In the genomic region with DNA sequence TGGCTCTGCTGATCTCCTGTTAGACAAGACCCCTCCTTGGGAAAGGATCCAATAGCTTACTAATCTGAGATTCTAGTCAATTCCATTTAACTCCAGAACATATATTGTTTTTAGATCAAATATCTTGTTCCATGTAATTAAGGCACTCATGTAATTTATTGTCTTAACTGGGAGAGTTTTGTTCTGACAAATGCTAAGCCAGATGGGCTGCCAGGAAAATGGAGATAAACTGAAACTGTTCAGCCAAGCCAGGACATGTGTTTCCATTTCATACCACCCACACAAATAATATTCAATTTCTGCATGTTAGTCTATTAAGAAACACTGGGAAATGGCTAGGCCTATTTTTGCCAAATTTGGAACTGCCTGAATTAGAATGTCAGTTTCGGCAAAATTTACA, we compare ENCODE assay signal across 20 cellular contexts.
A peak's percentile ranks its signal among the peaks of the same experiment; 100 is the strongest.
DNase-seq lines count a peak whose midpoint lies in the region; ATAC-seq, FAIRE-seq and TF ChIP-seq lines count a peak whose summit lies in the region.
"Had no signal": no experiment of that assay in that cellular context is flagged by ENCODE, and none has a peak within 500 bp of the region (broad histone marks: within the 10 kb centered on the region; RNA-seq: fewer than 3 reads in every experiment).

No MANE protein-coding gene starts in this region.

- CTCF ChIA-PET in endothelial cell of umbilical vein (lab: Charles Lee): no interaction called here

- no peaks in the 10 kb centered on the region for H3K9me1 ChIP-seq in endothelial cell of umbilical vein (replicated peaks; ENCODE audit: control insufficient read depth, extremely low read depth, insufficient read depth, low read length)

- no peak overlapping the region for H2AFZ ChIP-seq in endothelial cell of umbilical vein (ENCODE audit: low read depth, low read length)

- H3K36me3 ChIP-seq in endothelial cell of umbilical vein (ENCODE audit: control insufficient read depth in 2 of 2, extremely low read depth in 1 of 2, insufficient read depth in 2 of 2, low read length in 2 of 2): peaks cover 0 to 1% of the 10 kb centered on the region in 2 experiments
- H3K36me3 ChIP-seq in heart right ventricle: no peaks in the 10 kb centered on the region
- H3K36me3 ChIP-seq: Peyer's patch had no signal

- dilution Hi-C loops in endothelial cell of umbilical vein (cut with MboI; ENCODE audit: extremely low pct_ligation_motif_present, low sequenced_read_pairs): no loop called here

- H3K79me2 ChIP-seq in endothelial cell of umbilical vein (ENCODE audit: control insufficient read depth, insufficient read depth, low read length): no peaks in the 10 kb centered on the region

- BruUV-seq in endothelial cell of umbilical vein (replicated peaks; lab: Mats Ljungman, UMichigan): no TSS peak

- H3K4me2 ChIP-seq in endothelial cell of umbilical vein (ENCODE audit: insufficient read depth, low read length): no peak overlapping the region

- H3K9me3 ChIP-seq in endothelial cell of umbilical vein (replicated peaks; ENCODE audit: control insufficient read depth, insufficient read depth, low read length) (no peaks in the 10 kb centered on the region), heart right ventricle (no peaks in the 10 kb centered on the region)
- H3K9me3 ChIP-seq: Peyer's patch had no signal

- H3K4me1 ChIP-seq in endothelial cell of umbilical vein (ENCODE audit: control insufficient read depth, extremely low read depth, insufficient read depth, low read length) (no peaks in the 10 kb centered on the region), heart right ventricle (peaks cover 0 to 51% (median 9%) of the 10 kb centered on the region in 9 donors)
- H3K4me1 ChIP-seq: Peyer's patch had no signal

- no peak for TF ChIP-seq CTCF in endothelial cell of umbilical vein (IDR thresholded peaks at IDR 0.05; ENCODE audit: extremely low read depth in 1 of 2, insufficient read depth in 1 of 2, low read depth in 1 of 2, low read length in 2 of 2)
- no peak for TF ChIP-seq CTCF in heart right ventricle (IDR thresholded peaks at IDR 0.05)

- intact Hi-C loops in endothelial cell of umbilical vein (cut with micrococcal nuclease) (no loop called here), heart right ventricle (cut with DNase I) (no loop called here), sciatic nerve (cut with DNase I) (no loop called here)

- H3K9ac ChIP-seq in endothelial cell of umbilical vein (replicated peaks; ENCODE audit: extremely low read depth, insufficient read depth, low read length): no peak overlapping the region

- WGBS in heart right ventricle, 2 donors: 69 to 73% methylated on average over 1 of the region's 1 CpG

- H3K4me3 ChIP-seq in endothelial cell of umbilical vein (replicated peaks in 1 of 3; ENCODE audit: insufficient read depth in 1 of 3, low read depth in 1 of 3, low read length in 3 of 3) (no peak overlapping the region), heart right ventricle (no peak overlapping the region)
- H3K4me3 ChIP-seq: Peyer's patch had no signal

- TF ChIP-seq POLR2A in endothelial cell of umbilical vein (IDR thresholded peaks at IDR 0.05; ENCODE audit: low read depth, low read length): no peak

- peak in 7 of 8 donors; percentile 22 to 69 (median 60) for ATAC-seq in heart right ventricle
- peak; percentile 65 for ATAC-seq in sciatic nerve

- DNase-seq in DMS 273 (lab: John Stamatoyannopoulos, UW; ENCODE audit: unreplicated experiment): peak; percentile 18
- DNase-seq in DMS 273 treated with DMSO at 0.1 percent for 48 hours (lab: John Stamatoyannopoulos, UW): no peak
- DNase-seq in endothelial cell of umbilical vein (ENCODE audit: low read depth, low spot score): peak; percentile 4
- peak in 1 of 2 donors; percentile 18 for DNase-seq in heart right ventricle
- no peak for DNase-seq in sciatic nerve (ENCODE audit: low spot score)
- no peak for DNase-seq in activated CD4-positive, CD25-positive, alpha-beta regulatory T cell treated with anti-CD3 and anti-CD28 coated beads, Interleukin-2, amount 50 U/mL, for 72 hours
- DNase-seq in NCI-H146 (lab: John Stamatoyannopoulos, UW): no peak
- DNase-seq in NOMO-1 (lab: John Stamatoyannopoulos, UW; ENCODE audit: unreplicated experiment in 2 of 2): no peak
- DNase-seq: DMS153, HFFc6, KBM-7, NCI-H1417 treated with DMSO at 0.1 percent for 48 hours, NCI-H2029 treated with DMSO at 0.1 percent for 48 hours, NCI-H82, Peyer's patch, SHP77 had no signal

- H3K27me3 ChIP-seq in endothelial cell of umbilical vein (ENCODE audit: control insufficient read depth in 2 of 2, insufficient read depth in 2 of 2, low read length in 2 of 2): peaks cover 0 to 2% of the 10 kb centered on the region in 2 experiments
- no peaks in the 10 kb centered on the region for H3K27me3 ChIP-seq in heart right ventricle
- H3K27me3 ChIP-seq: Peyer's patch had no signal

- no peak for FAIRE-seq in endothelial cell of umbilical vein (lab: Jason Lieb, UNC)
- FAIRE-seq: GM19239, H54 had no signal

- POLR2A ChIA-PET in endothelial cell of umbilical vein (lab: Charles Lee): no interaction called here

- H3K27ac ChIP-seq in endothelial cell of umbilical vein (ENCODE audit: insufficient read depth, low read depth, low read length): no peak overlapping the region
- H3K27ac ChIP-seq in heart right ventricle: peak overlapping the region in 6 of 10 donors; percentile 2 to 50 (median 33)
- H3K27ac ChIP-seq: 22Rv1, C4-2B, Peyer's patch had no signal

- H4K20me1 ChIP-seq in endothelial cell of umbilical vein (replicated peaks; ENCODE audit: control insufficient read depth, extremely low read depth, insufficient read depth, low read length): no peaks in the 10 kb centered on the region

TF ChIP-seq in endothelial cell of umbilical vein, 7 proteins besides CTCF, POLR2A, EP300 and RAD21:
- TF ChIP-seq EZH2 (IDR thresholded peaks at IDR 0.05; ENCODE audit: borderline replicate concordance, low read depth, low read length, severe bottlenecking) (no peak), MYC (IDR thresholded peaks at IDR 0.05; ENCODE audit: low read depth, low read length) (no peak), FOS (IDR thresholded peaks at IDR 0.05; ENCODE audit: borderline replicate concordance, insufficient read depth, low read length) (no peak), POLR2AphosphoS5 (IDR thresholded peaks at IDR 0.05; ENCODE audit: insufficient read depth, low read depth, low read length) (no peak)
- TF ChIP-seq, protein P1, sequence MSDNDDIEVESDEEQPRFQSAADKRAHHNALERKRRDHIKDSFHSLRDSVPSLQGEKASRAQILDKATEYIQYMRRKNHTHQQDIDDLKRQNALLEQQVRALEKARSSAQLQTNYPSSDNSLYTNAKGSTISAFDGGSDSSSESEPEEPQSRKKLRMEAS (IDR thresholded peaks at IDR 0.05; ENCODE audit: insufficient read depth, insufficient read length): no peak

Comparison
In these comparisons a context has a peak if more than half of its experiments do, and no peak if none do; other contexts are left out.
1. DNase-seq: peak in DMS 273 (single experiment) and endothelial cell of umbilical vein (single experiment); none in DMS 273 treated with DMSO at 0.1 percent for 48 hours (single experiment), sciatic nerve (single experiment), activated CD4-positive, CD25-positive, alpha-beta regulatory T cell treated with anti-CD3 and anti-CD28 coated beads, Interleukin-2, amount 50 U/mL, for 72 hours (single experiment), NCI-H146 (single experiment) and NOMO-1 (0 of 2).